Comparison of ENCODE assay signal across 11 cellular contexts in genomic region chr10:103472005-103472404, GRCh38. TPM values are rescaled to one million over a fixed set of nuclear protein-coding genes. Genes with fewer than 3 reads are reported as not detected.
A peak's percentile ranks its signal among the peaks of the same experiment; 100 is the strongest.
DNase-seq lines count a peak whose midpoint lies in the region; ATAC-seq and TF ChIP-seq lines count a peak whose summit lies in the region.
"Had no signal": no experiment of that assay in that cellular context is flagged by ENCODE, and none has a peak within 500 bp of the region (broad histone marks: within the 10 kb centered on the region; RNA-seq: fewer than 3 reads in every experiment).

No MANE protein-coding gene starts in this region.

- POLR2A ChIA-PET in PC-3 (lab: Charles Lee; ENCODE audit: unreplicated experiment) = no interaction called here

- H3K4me3 ChIP-seq in PC-3 (ENCODE audit: low read length) = no peak overlapping the region

- H3K9me3 ChIP-seq in PC-3 (ENCODE audit: low read length) = no peaks in the 10 kb centered on the region

- intact Hi-C loops in PC-3 (cut with micrococcal nuclease) = no loop called here

- peak overlapping the region in 6 of 8 donors; percentile 27 to 84 (median 66) for H3K4me3 Mint-ChIP-seq in naive B cell

- CTCF ChIA-PET in PC-3 (lab: Charles Lee) = no interaction called here

- H3K9me3 Mint-ChIP-seq in naive B cell = no peaks in the 10 kb centered on the region

- H3K27me3 Mint-ChIP-seq in naive B cell = peaks cover 0 to 8% (median 0%) of the 10 kb centered on the region in 3 donors

- no peaks in the 10 kb centered on the region for H3K9me2 ChIP-seq in PC-3 (replicated peaks; ENCODE audit: low read length)

- no peaks in the 10 kb centered on the region for H3K36me3 Mint-ChIP-seq in naive B cell

- ATAC-seq in GM21786 (IDR thresholded peaks at IDR 0.05; ENCODE audit: unreplicated experiment) (peak; percentile 27), PC-3 (no peak), naive B cell (ENCODE audit: low read depth in 2 of 2) (peak in 1 of 2 donors; percentile 18)
- ATAC-seq: Panc1 had no signal

- H3K4me2 ChIP-seq in PC-3 (ENCODE audit: low read length) = peak overlapping the region; percentile 29

- no peaks in the 10 kb centered on the region; the same call in 1 of the 2 replicates for H3K36me3 ChIP-seq in PC-3 (ENCODE audit: low read depth, low read length)

- no TSS peak for BruUV-seq in PC-3 (replicated peaks; lab: Mats Ljungman, UMichigan)

- H3K27ac ChIP-seq in PC-3 (ENCODE audit: low read length) = peak overlapping the region; percentile 25

- peak; percentile 77 for DNase-seq in GM13976 (ENCODE audit: low spot score)
- DNase-seq in PC-3 = no peak
- DNase-seq in naive B cell = no peak
- no peak for DNase-seq in SHP77 (lab: John Stamatoyannopoulos, UW)
- DNase-seq in central memory CD4-positive, alpha-beta T cell = no peak
- no peak for DNase-seq in NCI-H1417 treated with DMSO at 0.1 percent for 48 hours (lab: John Stamatoyannopoulos, UW)
- no peak for DNase-seq in stimulated activated naive CD4-positive, alpha-beta T cell treated with Interleukin-2 at 50 U/mL for 16 hours (lab: John Stamatoyannopoulos, UW)

- peaks cover 26 to 41% (median 32%) of the 10 kb centered on the region in 3 donors for H3K4me1 Mint-ChIP-seq in naive B cell

- H4K20me1 ChIP-seq in PC-3 (ENCODE audit: low read length) = no peaks in the 10 kb centered on the region

- TF ChIP-seq CTCF in GM13976 (IDR thresholded peaks at IDR 0.05; ENCODE audit: borderline replicate concordance, control extremely low read depth, extremely low read depth, insufficient read depth, missing control alignments) (no peak), PC-3 (conservative IDR thresholded peaks at IDR 0.05; ENCODE audit: low read depth, low read length) (no peak)

- in situ Hi-C loops in GM13976 (cut with MboI; ENCODE audit: low sequenced_read_pairs, unreplicated experiment) = no loop called here

- H3K79me2 ChIP-seq in PC-3 (ENCODE audit: low read length) = no peaks in the 10 kb centered on the region

- peak overlapping the region in 5 of 6 donors; percentile 23 to 90 (median 85) for H3K27ac Mint-ChIP-seq in naive B cell

- H3K27me3 ChIP-seq in PC-3 (ENCODE audit: low read length) = no peaks in the 10 kb centered on the region

- no peak overlapping the region; the same call in 1 of the 2 replicates for H3K9ac ChIP-seq in PC-3 (ENCODE audit: low read length)

- 0 out of 2 replicates have a peak overlapping the region, but pooled peaks have one; percentile 9 for H2AFZ ChIP-seq in PC-3 (ENCODE audit: low read length)

- no peaks in the 10 kb centered on the region for H3F3A ChIP-seq in PC-3 (ENCODE audit: low read length, unreplicated experiment)

- peaks cover 15% of the 10 kb centered on the region for H3K4me1 ChIP-seq in PC-3 (ENCODE audit: insufficient read depth, low read length)

RNA-seq across cellular contexts. Expression of gene CALHM3, which starts 7.0 kb away (rescaled TPM):
- total RNA-seq in PC-3 (2014; rRNA removed) = 2.3 and 4.1 TPM in 2 replicates
- not detected for polyA plus RNA-seq in naive B cell (ENCODE audit: low read depth in 6 of 6)
- total RNA-seq: fibroblast of lung, myocyte had no signal
- polyA plus RNA-seq: fibroblast of lung had no signal

RNA-seq across cellular contexts. Expression of gene CALHM1, which starts 13.3 kb away (rescaled TPM):
- total RNA-seq in PC-3 (2014; rRNA removed) = not detected in 2 replicates
- not detected for polyA plus RNA-seq in naive B cell (ENCODE audit: low read depth in 6 of 6)
- total RNA-seq: fibroblast of lung, myocyte had no signal
- polyA plus RNA-seq: fibroblast of lung had no signal

RNA-seq across cellular contexts. Expression of gene CALHM2, which starts 19.8 kb away (rescaled TPM):
- 1.3 and 2.0 TPM in 2 replicates for total RNA-seq in PC-3 (2014; rRNA removed)
- polyA plus RNA-seq in naive B cell (ENCODE audit: low read depth in 6 of 6) = 1 to 10 TPM in 2 of 6 donors, under 1 TPM in 3, not detected in 1; 0.39 to 2.3 (median 1.00) TPM

RNA-seq across cellular contexts. Expression of gene NEURL1, which starts 21.5 kb away (rescaled TPM):
- total RNA-seq in PC-3 (2014; rRNA removed) = 1.7 and 3.5 TPM in 2 replicates
- under 1 TPM; 0.21 to 0.83 (median 0.33) TPM for polyA plus RNA-seq in naive B cell (ENCODE audit: low read depth in 6 of 6)
- total RNA-seq: fibroblast of lung had no signal
